ENCODE assay signal across 32 cellular contexts in genomic region chr6:83849610-83850009, GRCh38. TPM values are rescaled to one million over a fixed set of nuclear protein-coding genes. Genes with fewer than 3 reads are reported as not detected.
"Had no signal": no experiment of that assay in that cellular context is flagged by ENCODE, and none has a peak within 500 bp of the region (broad histone marks: within the 10 kb centered on the region; RNA-seq: fewer than 3 reads in every experiment).

No MANE protein-coding gene starts in this region.

- H3K36me3 ChIP-seq: esophagus squamous epithelium, gastrocnemius medialis, heart right ventricle, left lung, lower lobe of right lung had no signal

- DNase-seq: cortex of kidney; effector CD8-positive, alpha-beta T cell; effector memory CD8-positive, alpha-beta T cell; endodermal cell; erythroblast; esophagus squamous epithelium; foreskin fibroblast; foreskin melanocyte; gastrocnemius medialis; glutamatergic neuron; head of caudate nucleus; heart right ventricle; hippocampal formation; left cardiac atrium; left lung; left ventricle myocardium superior; lower lobe of right lung; mesenchymal stem cell; mucosa of descending colon; naive B cell; naive thymus-derived CD8-positive, alpha-beta T cell had no signal

- H3K9me3 ChIP-seq: esophagus squamous epithelium, gastrocnemius medialis, heart right ventricle, left lung, lower lobe of right lung, mucosa of descending colon had no signal

- FAIRE-seq: endometrium, islet of Langerhans, keratinocyte had no signal

- ATAC-seq: effector memory CD8-positive, alpha-beta T cell; esophagus mucosa; gastrocnemius medialis; heart right ventricle; left cardiac atrium; left lung; left ventricle myocardium superior; lower lobe of right lung; mucosa of descending colon; naive thymus-derived CD8-positive, alpha-beta T cell had no signal

- H3K27ac ChIP-seq: epithelial cell of prostate, esophagus squamous epithelium, gastrocnemius medialis, heart right ventricle, left lung, lower lobe of right lung had no signal

- H3K4me3 ChIP-seq: esophagus squamous epithelium, gastrocnemius medialis, heart right ventricle, left lung, lower lobe of right lung, mucosa of descending colon had no signal

RNA-seq across cellular contexts. Expression of gene RIPPLY2, which starts 3.5 kb away (rescaled TPM):
- total RNA-seq: esophagus mucosa; gastrocnemius medialis; glomerular endothelial cell; heart right ventricle; kidney epithelial cell; left cardiac atrium; left lung; left ventricle myocardium superior; lower leg skin; lower lobe of right lung; mesenteric fat pad; mesothelial cell of epicardium; myocyte; naive thymus-derived CD8-positive, alpha-beta T cell had no signal
- polyA plus RNA-seq: naive thymus-derived CD8-positive, alpha-beta T cell had no signal
